9 cellular contexts compared by ENCODE assay signal in the genomic region with DNA sequence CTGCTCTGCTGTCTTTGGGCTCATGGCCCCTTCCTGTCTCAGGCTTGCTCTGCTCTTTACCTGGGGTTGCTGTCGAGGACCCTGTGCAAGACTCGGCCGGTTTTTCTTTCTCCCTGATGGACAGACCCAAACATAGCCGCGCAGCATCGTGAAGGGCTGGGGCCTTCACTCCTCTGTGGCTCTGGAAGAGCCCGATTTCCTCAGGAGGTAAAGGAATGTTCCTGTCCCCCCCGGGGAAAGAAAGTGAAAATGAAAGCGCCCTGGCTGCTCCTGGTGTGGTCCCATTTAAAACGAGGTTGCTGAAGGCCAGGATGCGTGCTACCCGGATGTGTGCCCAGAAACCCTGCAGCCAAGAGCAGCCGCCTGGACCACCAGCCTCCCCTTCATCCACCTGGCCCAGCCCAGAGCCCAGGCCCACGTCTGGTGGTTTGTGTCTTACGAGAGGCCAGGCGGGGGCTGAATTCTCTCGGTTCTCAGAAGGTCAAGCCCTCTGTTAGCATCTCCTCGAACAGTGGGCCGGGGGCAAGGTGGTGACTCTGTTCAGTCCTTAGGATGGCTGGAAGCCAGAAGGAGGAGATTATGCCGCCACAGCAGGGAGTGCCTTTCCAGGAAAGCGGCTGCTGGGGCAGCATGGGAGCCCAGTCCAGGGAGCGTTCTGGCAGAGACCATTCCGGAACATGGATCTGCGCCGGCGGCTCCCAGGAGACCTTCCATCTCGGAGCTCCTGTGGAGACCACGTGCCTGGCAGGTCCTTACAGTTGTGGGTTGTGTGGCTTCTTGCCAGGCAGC. TPM values are rescaled to one million over a fixed set of nuclear protein-coding genes. Genes with fewer than 3 reads are reported as not detected.
DNase-seq lines count a peak whose midpoint lies in the region; ATAC-seq, FAIRE-seq and TF ChIP-seq lines count a peak whose summit lies in the region.
"Had no signal": no experiment of that assay in that cellular context is flagged by ENCODE, and none has a peak within 500 bp of the region (broad histone marks: within the 10 kb centered on the region; RNA-seq: fewer than 3 reads in every experiment).

No MANE protein-coding gene starts in this region.

- no peaks in the 10 kb centered on the region for H4K20me1 ChIP-seq in endothelial cell of umbilical vein (replicated peaks; ENCODE audit: control insufficient read depth, extremely low read depth, insufficient read depth, low read length)

- H3K4me3 ChIP-seq in endothelial cell of umbilical vein (replicated peaks in 1 of 3; ENCODE audit: insufficient read depth in 1 of 3, low read depth in 1 of 3, low read length in 3 of 3) (peak overlapping the region; percentile 53 to 77 (median 65)), muscle layer of duodenum (ENCODE audit: low read depth in 1 of 2, low read length in 2 of 2) (peak overlapping the region; percentile 89 to 92)

- intact Hi-C loops in endothelial cell of umbilical vein (cut with micrococcal nuclease), result loop anchor here (1.0 to 2.0 kb wide), 4 partner anchors 54 to 318 kb away; partner anchors contain the start of gene TRIM11

- TF ChIP-seq CTCF in endothelial cell of umbilical vein (IDR thresholded peaks at IDR 0.05; ENCODE audit: extremely low read depth in 1 of 2, insufficient read depth in 1 of 2, low read depth in 1 of 2, low read length in 2 of 2), result no peak

- no peak overlapping the region for H2AFZ ChIP-seq in endothelial cell of umbilical vein (ENCODE audit: low read depth, low read length)

- H3K9me3 ChIP-seq in endothelial cell of umbilical vein (replicated peaks; ENCODE audit: control insufficient read depth, insufficient read depth, low read length) (no peaks in the 10 kb centered on the region), muscle layer of duodenum (ENCODE audit: control insufficient read depth in 1 of 2, low read length in 2 of 2) (no peaks in the 10 kb centered on the region)

- peaks cover 18% of the 10 kb centered on the region for H3K4me1 ChIP-seq in endothelial cell of umbilical vein (ENCODE audit: control insufficient read depth, extremely low read depth, insufficient read depth, low read length)
- peaks cover 12 to 38% of the 10 kb centered on the region in 2 donors for H3K4me1 ChIP-seq in muscle layer of duodenum (ENCODE audit: control insufficient read depth in 1 of 2, insufficient read depth in 2 of 2, low read length in 2 of 2)

- POLR2A ChIA-PET in endothelial cell of umbilical vein (lab: Charles Lee), result interaction anchor here (0.7 to 1.7 kb wide), 3 partner anchors 7 to 25 kb away, joined by 3 to 4 read pairs (median 4); partner anchors contain the start of gene IBA57
- POLR2A ChIA-PET in HEK293T (lab: Yijun Ruan, JAX), result interaction anchor here (0.8 to 2.8 kb wide), 10 partner anchors 8 to 406 kb away, joined by 3 to 8 read pairs (median 4); partner anchors contain the start of genes JMJD4 and SNAP47

- H3K79me2 ChIP-seq in endothelial cell of umbilical vein (ENCODE audit: control insufficient read depth, insufficient read depth, low read length), result peaks cover 58% of the 10 kb centered on the region

- peak; percentile 16 for DNase-seq in activated naive CD4-positive, alpha-beta T cell treated with Interleukin-2 at 50 U/mL for 16 hours
- DNase-seq in activated naive CD4-positive, alpha-beta T cell (lab: John Stamatoyannopoulos, UW), result no peak
- DNase-seq in T-helper 2 cell, result peak in 3 of 5 experiments; percentile 8 to 58 (median 25)
- peak; percentile 33 for DNase-seq in endothelial cell of umbilical vein (ENCODE audit: low read depth, low spot score)
- DNase-seq in HEK293T (ENCODE audit: extremely low spot score), result no peak
- no peak for DNase-seq in NCI-H510A (lab: John Stamatoyannopoulos, UW)

- peak overlapping the region; percentile 93 for H3K4me2 ChIP-seq in endothelial cell of umbilical vein (ENCODE audit: insufficient read depth, low read length)

- H3K36me3 ChIP-seq in endothelial cell of umbilical vein (ENCODE audit: control insufficient read depth in 2 of 2, extremely low read depth in 1 of 2, insufficient read depth in 2 of 2, low read length in 2 of 2) (peaks cover 0 to 8% of the 10 kb centered on the region in 2 experiments), muscle layer of duodenum (ENCODE audit: control insufficient read depth in 1 of 2, insufficient read depth in 2 of 2, low read length in 2 of 2) (peaks cover 0 to 12% of the 10 kb centered on the region in 2 donors)

- no peak for ATAC-seq in GM21360 (IDR thresholded peaks at IDR 0.05; ENCODE audit: unreplicated experiment)

- H3K27me3 ChIP-seq in endothelial cell of umbilical vein (ENCODE audit: control insufficient read depth in 2 of 2, insufficient read depth in 2 of 2, low read length in 2 of 2), result peaks cover 10 to 11% of the 10 kb centered on the region in 2 experiments
- no peaks in the 10 kb centered on the region for H3K27me3 ChIP-seq in muscle layer of duodenum (ENCODE audit: low read depth, low read length)

- peak overlapping the region; percentile 82 for H3K27ac ChIP-seq in endothelial cell of umbilical vein (ENCODE audit: insufficient read depth, low read depth, low read length)
- peak overlapping the region; percentile 92 for H3K27ac ChIP-seq in muscle layer of duodenum (ENCODE audit: low read length)

- H3K9ac ChIP-seq in endothelial cell of umbilical vein (replicated peaks; ENCODE audit: extremely low read depth, insufficient read depth, low read length), result peak overlapping the region; percentile 86

- CTCF ChIA-PET in endothelial cell of umbilical vein (lab: Charles Lee) (interaction anchor here (1.2 to 3.5 kb wide), 3 partner anchors 10 to 142 kb away, joined by 7 to 12 read pairs (median 10); partner anchors contain the start of gene IBA57), HEK293T (lab: Yijun Ruan, JAX) (interaction anchor here (1.0 kb wide), 1 partner anchor 12 kb away, joined by 5 read pairs; no protein-coding TSS in a partner anchor)

- dilution Hi-C loops in endothelial cell of umbilical vein (cut with MboI; ENCODE audit: extremely low pct_ligation_motif_present, low sequenced_read_pairs), result no loop called here

- FAIRE-seq in endothelial cell of umbilical vein (lab: Jason Lieb, UNC), result peak; percentile 80
- FAIRE-seq: frontal cortex had no signal

- no peaks in the 10 kb centered on the region for H3K9me1 ChIP-seq in endothelial cell of umbilical vein (replicated peaks; ENCODE audit: control insufficient read depth, extremely low read depth, insufficient read depth, low read length)

- no TSS peak for BruUV-seq in endothelial cell of umbilical vein (replicated peaks; lab: Mats Ljungman, UMichigan)

- no peak for TF ChIP-seq POLR2A in endothelial cell of umbilical vein (IDR thresholded peaks at IDR 0.05; ENCODE audit: low read depth, low read length)

TF ChIP-seq in HEK293T, 16 proteins besides CTCF, POLR2A, EP300 and RAD21 (continues in another document):
- no peak for TF ChIP-seq FOXA1 (IDR thresholded peaks at IDR 0.05)
- TF ChIP-seq BHLHE40 (IDR thresholded peaks at IDR 0.05; ENCODE audit: borderline replicate concordance), result no peak

RNA-seq across cellular contexts. Expression of gene GUK1, which starts 1.2 kb away (rescaled TPM):
- 237 and 239 TPM in 2 replicates for total RNA-seq in endothelial cell of umbilical vein
- polyA plus RNA-seq in endothelial cell of umbilical vein, result 742 and 822 TPM in 2 replicates
- polyA plus RNA-seq in endothelial cell of umbilical vein (2011; cell fraction: cytosol; rRNA removed), result 294 and 443 TPM in 2 replicates
- 325 and 344 TPM in 2 replicates for polyA plus RNA-seq in endothelial cell of umbilical vein (2011; cell fraction: nucleus; rRNA removed)
- 161 and 241 TPM in 2 replicates for polyA plus RNA-seq in endothelial cell of umbilical vein (2012)
- 140 and 214 TPM in 2 replicates for polyA minus RNA-seq in endothelial cell of umbilical vein
- polyA minus RNA-seq in endothelial cell of umbilical vein (2011; cell fraction: cytosol; rRNA and poly(A)+ RNA removed), result 74.7 TPM
- polyA minus RNA-seq in endothelial cell of umbilical vein (2011; cell fraction: nucleus; rRNA and poly(A)+ RNA removed), result 61.4 and 97.7 TPM in 2 replicates

RNA-seq across cellular contexts. Expression of gene GJC2, which starts 8.5 kb away (rescaled TPM):
- total RNA-seq in endothelial cell of umbilical vein, result 0.90 and 1.2 TPM in 2 replicates
- polyA plus RNA-seq in endothelial cell of umbilical vein, result 0.58 and 0.75 TPM in 2 replicates
- 0.30 and 0.47 TPM in 2 replicates for polyA plus RNA-seq in endothelial cell of umbilical vein (2011; cell fraction: cytosol; rRNA removed)
- 0.66 and 0.72 TPM in 2 replicates for polyA plus RNA-seq in endothelial cell of umbilical vein (2011; cell fraction: nucleus; rRNA removed)
- 0.57 and 0.59 TPM in 2 replicates for polyA plus RNA-seq in endothelial cell of umbilical vein (2012)
- polyA minus RNA-seq in endothelial cell of umbilical vein, result 0.56 and 1.00 TPM in 2 replicates
- 0.41 TPM for polyA minus RNA-seq in endothelial cell of umbilical vein (2011; cell fraction: cytosol; rRNA and poly(A)+ RNA removed)
- polyA minus RNA-seq in endothelial cell of umbilical vein (2011; cell fraction: nucleus; rRNA and poly(A)+ RNA removed), result 0.34 and 0.53 TPM in 2 replicates

RNA-seq across cellular contexts. Expression of gene IBA57, which starts 24.3 kb away (rescaled TPM):
- 7.7 and 9.9 TPM in 2 replicates for total RNA-seq in endothelial cell of umbilical vein
- polyA plus RNA-seq in endothelial cell of umbilical vein, result 3.4 and 5.6 TPM in 2 replicates
- polyA plus RNA-seq in endothelial cell of umbilical vein (2011; cell fraction: cytosol; rRNA removed), result 3.0 and 3.8 TPM in 2 replicates
- polyA plus RNA-seq in endothelial cell of umbilical vein (2011; cell fraction: nucleus; rRNA removed), result 8.0 and 8.3 TPM in 2 replicates
- polyA plus RNA-seq in endothelial cell of umbilical vein (2012), result 2.3 and 4.0 TPM in 2 replicates
- polyA minus RNA-seq in endothelial cell of umbilical vein, result 5.2 and 5.6 TPM in 2 replicates
- polyA minus RNA-seq in endothelial cell of umbilical vein (2011; cell fraction: cytosol; rRNA and poly(A)+ RNA removed), result 3.1 TPM
- 6.1 and 8.2 TPM in 2 replicates for polyA minus RNA-seq in endothelial cell of umbilical vein (2011; cell fraction: nucleus; rRNA and poly(A)+ RNA removed)

RNA-seq across cellular contexts. Expression of gene MRPL55, which starts 32.2 kb away (rescaled TPM):
- total RNA-seq in endothelial cell of umbilical vein, result 57.0 and 58.7 TPM in 2 replicates
- polyA plus RNA-seq in endothelial cell of umbilical vein, result 155 and 287 TPM in 2 replicates
- 84.5 and 110 TPM in 2 replicates for polyA plus RNA-seq in endothelial cell of umbilical vein (2011; cell fraction: cytosol; rRNA removed)
- 103 and 115 TPM in 2 replicates for polyA plus RNA-seq in endothelial cell of umbilical vein (2011; cell fraction: nucleus; rRNA removed)
- 43.4 and 51.1 TPM in 2 replicates for polyA plus RNA-seq in endothelial cell of umbilical vein (2012)
- polyA minus RNA-seq in endothelial cell of umbilical vein, result 35.6 and 46.6 TPM in 2 replicates
- 56.2 TPM for polyA minus RNA-seq in endothelial cell of umbilical vein (2011; cell fraction: cytosol; rRNA and poly(A)+ RNA removed)
- 13.6 and 18.8 TPM in 2 replicates for polyA minus RNA-seq in endothelial cell of umbilical vein (2011; cell fraction: nucleus; rRNA and poly(A)+ RNA removed)

RNA-seq across cellular contexts. Expression of gene C1orf35, which starts 38.2 kb away (rescaled TPM):
- 21.7 and 23.9 TPM in 2 replicates for total RNA-seq in endothelial cell of umbilical vein
- 19.9 and 21.1 TPM in 2 replicates for polyA plus RNA-seq in endothelial cell of umbilical vein
- 14.6 and 17.1 TPM in 2 replicates for polyA plus RNA-seq in endothelial cell of umbilical vein (2011; cell fraction: cytosol; rRNA removed)
- 22.9 and 27.5 TPM in 2 replicates for polyA plus RNA-seq in endothelial cell of umbilical vein (2011; cell fraction: nucleus; rRNA removed)
- 12.8 and 15.1 TPM in 2 replicates for polyA plus RNA-seq in endothelial cell of umbilical vein (2012)
- 2.4 and 2.6 TPM in 2 replicates for polyA minus RNA-seq in endothelial cell of umbilical vein
- polyA minus RNA-seq in endothelial cell of umbilical vein (2011; cell fraction: cytosol; rRNA and poly(A)+ RNA removed), result 4.3 TPM
- 1.6 and 2.8 TPM in 2 replicates for polyA minus RNA-seq in endothelial cell of umbilical vein (2011; cell fraction: nucleus; rRNA and poly(A)+ RNA removed)

Comparison
In these comparisons a context has a peak if more than half of its experiments do, and no peak if none do; other contexts are left out.
1. DNase-seq: peak in activated naive CD4-positive, alpha-beta T cell treated with Interleukin-2 at 50 U/mL for 16 hours (single experiment), T-helper 2 cell (3 of 5) and endothelial cell of umbilical vein (single experiment); none in activated naive CD4-positive, alpha-beta T cell (0 of 4), HEK293T (single experiment) and NCI-H510A (single experiment).